ENCODE assay signal across 22 cellular contexts in the genomic region with DNA sequence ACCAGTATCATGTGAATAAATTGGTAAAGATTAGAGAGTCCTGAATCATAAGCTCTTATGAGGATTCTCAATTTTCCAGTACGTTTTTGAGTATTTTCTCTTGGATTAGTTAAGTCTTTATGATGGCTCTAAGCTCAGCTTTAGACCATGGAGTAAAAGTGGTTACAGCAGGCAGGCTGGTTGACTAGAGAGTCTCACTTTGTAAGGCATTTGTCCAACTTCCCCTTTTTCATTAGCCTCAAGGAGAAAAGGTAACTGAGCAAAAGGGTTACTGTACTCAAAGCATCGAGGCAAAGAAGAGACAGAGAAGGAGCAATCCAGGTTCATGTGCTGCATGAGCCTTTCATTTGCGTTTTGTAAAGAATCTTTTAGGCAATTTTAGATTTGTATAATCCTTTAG. TPM values are rescaled to one million over a fixed set of nuclear protein-coding genes. Genes with fewer than 3 reads are reported as not detected.
DNase-seq lines count a peak whose midpoint lies in the region; ATAC-seq and TF ChIP-seq lines count a peak whose summit lies in the region.
"Had no signal": no experiment of that assay in that cellular context is flagged by ENCODE, and none has a peak within 500 bp of the region (broad histone marks: within the 10 kb centered on the region; RNA-seq: fewer than 3 reads in every experiment).

No MANE protein-coding gene starts in this region.

- no peak overlapping the region for H3K4me3 ChIP-seq in psoas muscle
- no peak overlapping the region for H3K4me3 ChIP-seq in A673 (ENCODE audit: low read depth, low read length, poor library complexity, severe bottlenecking)
- H3K4me3 ChIP-seq: cardiac muscle cell, skin epidermis had no signal

- DNase-seq in RPMI8226 (peak; percentile 58), psoas muscle (no peak), DMS79 (lab: John Stamatoyannopoulos, UW) (no peak), EL (no peak), A673 (ENCODE audit: low spot score) (no peak)
- DNase-seq: activated CD4-positive, alpha-beta T cell treated with anti-CD3 and anti-CD28 coated beads, Interleukin-2, amount 50 U/mL, for 4 hours; activated T-cell treated with anti-CD3 and anti-CD28 coated beads, Interleukin-2, amount 50 U/mL, for 48 hours; C1 segment of cervical spinal cord; effector CD4-positive, alpha-beta T cell; HFFc6; hypothalamus; NCI-H2029 treated with DMSO at 0.1 percent for 48 hours; NCI-H526 treated with DMSO at 0.1 percent for 48 hours; Right ventricle myocardium superior; stimulated activated naive CD4-positive, alpha-beta T cell treated with Interleukin-2 at 50 U/mL for 16 hours; T-helper 9 cell had no signal

- BruUV-seq in A673 (replicated peaks; lab: Mats Ljungman, UMichigan): no TSS peak

- H3K27me3 ChIP-seq in psoas muscle (ENCODE audit: insufficient read depth in 3 of 3, low read length in 2 of 3) (no peaks in the 10 kb centered on the region), A673 (replicated peaks; ENCODE audit: insufficient read depth, low read depth, low read length, poor library complexity) (no peaks in the 10 kb centered on the region)
- H3K27me3 ChIP-seq: cardiac muscle cell had no signal

- no peaks in the 10 kb centered on the region for H3K9me3 ChIP-seq in psoas muscle
- H3K9me3 ChIP-seq in A673 (ENCODE audit: low read depth, low read length, poor library complexity, severe bottlenecking): no peaks in the 10 kb centered on the region

- WGBS in psoas muscle, 3 donors: 85 to 92% (median 86%) methylated on average over 3 of the region's 3 CpGs

- CTCF ChIA-PET in A673 (lab: Charles Lee): no interaction called here

- peaks cover 4 to 31% of the 10 kb centered on the region in 2 donors for H3K36me3 ChIP-seq in psoas muscle (ENCODE audit: insufficient read depth in 1 of 2, low read depth in 1 of 2)
- peaks cover 26% of the 10 kb centered on the region for H3K36me3 ChIP-seq in A673 (ENCODE audit: insufficient read depth, low read length, poor library complexity, severe bottlenecking)

- peak; percentile 68 for ATAC-seq in GM19395 (IDR thresholded peaks at IDR 0.05; ENCODE audit: unreplicated experiment)
- peak; percentile 73 for ATAC-seq in HG03159 (IDR thresholded peaks at IDR 0.05; ENCODE audit: unreplicated experiment)
- ATAC-seq in psoas muscle: no peak
- no peak for ATAC-seq in GM19328 (IDR thresholded peaks at IDR 0.05; ENCODE audit: unreplicated experiment)
- ATAC-seq: left lobe of liver had no signal

- TF ChIP-seq CTCF in psoas muscle (IDR thresholded peaks at IDR 0.05): no peak
- no peak for TF ChIP-seq CTCF in A673 (conservative IDR thresholded peaks at IDR 0.05; ENCODE audit: low read depth, low read length)

- POLR2A ChIA-PET in A673 (lab: Charles Lee; ENCODE audit: low non-redundant PET): no interaction called here

- H3K4me1 ChIP-seq in psoas muscle (peaks cover 35% of the 10 kb centered on the region), A673 (ENCODE audit: insufficient read depth, low read length, poor library complexity, severe bottlenecking) (no peaks in the 10 kb centered on the region)

- H3K27ac ChIP-seq in psoas muscle (peak overlapping the region; percentile 93), A673 (ENCODE audit: low read depth, low read length, poor library complexity, severe bottlenecking) (no peak overlapping the region)
- H3K27ac ChIP-seq: cardiac muscle cell, skin epidermis had no signal

- intact Hi-C loops in psoas muscle (cut with DNase I): no loop called here
- intact Hi-C loops in A673 (cut with micrococcal nuclease; ENCODE audit: unreplicated experiment): no loop called here

RNA-seq across cellular contexts. Expression of gene NOP16, which starts 8.5 kb away (rescaled TPM):
- 10 to 100 TPM; 35.6 to 76.2 (median 59.9) TPM for total RNA-seq in psoas muscle
- polyA plus RNA-seq in psoas muscle: 100 to 1,000 TPM in 1 of 3 donors, 10 to 100 TPM in 2; 87.5 to 206 (median 90.4) TPM
- total RNA-seq in A673 (2021): 57.7 and 66.0 TPM in 2 replicates

RNA-seq across cellular contexts. Expression of gene HIGD2A, which starts 8.7 kb away (rescaled TPM):
- total RNA-seq in psoas muscle: 100 to 1,000 TPM; 181 to 215 (median 212) TPM
- 100 to 1,000 TPM; 223 to 429 (median 332) TPM for polyA plus RNA-seq in psoas muscle
- 80.3 and 81.7 TPM in 2 replicates for total RNA-seq in A673 (2021)

RNA-seq across cellular contexts. Expression of gene ARL10, which starts 14.6 kb away (rescaled TPM):
- total RNA-seq in psoas muscle: 1 to 10 TPM; 3.1 to 6.6 (median 5.0) TPM
- polyA plus RNA-seq in psoas muscle: 1 to 10 TPM; 1.6 to 5.3 (median 3.9) TPM
- total RNA-seq in A673 (2021): 13.6 and 15.8 TPM in 2 replicates

RNA-seq across cellular contexts. Expression of gene KIAA1191, which starts 18.3 kb away (rescaled TPM):
- total RNA-seq in psoas muscle: 100 to 1,000 TPM in 1 of 4 donors, 10 to 100 TPM in 3; 46.9 to 201 (median 74.3) TPM
- 10 to 100 TPM; 27.0 to 70.4 (median 42.5) TPM for polyA plus RNA-seq in psoas muscle
- total RNA-seq in A673 (2021): 99.3 and 102 TPM in 2 replicates

RNA-seq across cellular contexts. Expression of gene CLTB, which starts 36.5 kb away (rescaled TPM):
- total RNA-seq in psoas muscle (100 to 1,000 TPM; 162 to 223 (median 217) TPM), A673 (2021) (48.9 and 61.8 TPM in 2 replicates)
- polyA plus RNA-seq in psoas muscle: 100 to 1,000 TPM; 246 to 413 (median 340) TPM

Comparison
In these comparisons a context has a peak if more than half of its experiments do, and no peak if none do; other contexts are left out.
1. ATAC-seq: peak in GM19395 (single experiment) and HG03159 (single experiment); none in psoas muscle (0 of 4) and GM19328 (single experiment).